Comparison of ENCODE assay signal across 2 cellular contexts in the genomic region with DNA sequence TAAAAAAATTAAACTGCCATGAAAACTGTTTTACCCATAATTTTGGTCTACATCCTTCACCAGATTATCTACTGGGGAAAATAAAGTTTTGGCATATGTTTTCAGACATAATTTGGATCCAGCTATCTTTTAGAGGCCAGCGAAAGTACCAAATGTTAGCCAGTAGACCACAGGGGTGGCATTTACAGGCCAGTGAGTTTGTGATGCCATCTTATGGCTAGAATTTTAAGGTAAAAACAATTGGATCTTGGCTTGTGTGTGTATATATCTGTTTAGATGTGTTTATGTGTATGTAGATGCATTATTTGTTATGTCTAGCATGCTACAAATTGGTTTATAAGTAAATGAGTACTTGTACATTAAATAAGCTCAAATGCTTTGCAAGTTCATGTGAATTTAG.
TF ChIP-seq lines count a peak whose summit lies in the region.

No MANE protein-coding gene starts in this region.

TF ChIP-seq in liver, 16 proteins besides CTCF, POLR2A, EP300 and RAD21 (continued from another document):
- TF ChIP-seq, protein P1, sequence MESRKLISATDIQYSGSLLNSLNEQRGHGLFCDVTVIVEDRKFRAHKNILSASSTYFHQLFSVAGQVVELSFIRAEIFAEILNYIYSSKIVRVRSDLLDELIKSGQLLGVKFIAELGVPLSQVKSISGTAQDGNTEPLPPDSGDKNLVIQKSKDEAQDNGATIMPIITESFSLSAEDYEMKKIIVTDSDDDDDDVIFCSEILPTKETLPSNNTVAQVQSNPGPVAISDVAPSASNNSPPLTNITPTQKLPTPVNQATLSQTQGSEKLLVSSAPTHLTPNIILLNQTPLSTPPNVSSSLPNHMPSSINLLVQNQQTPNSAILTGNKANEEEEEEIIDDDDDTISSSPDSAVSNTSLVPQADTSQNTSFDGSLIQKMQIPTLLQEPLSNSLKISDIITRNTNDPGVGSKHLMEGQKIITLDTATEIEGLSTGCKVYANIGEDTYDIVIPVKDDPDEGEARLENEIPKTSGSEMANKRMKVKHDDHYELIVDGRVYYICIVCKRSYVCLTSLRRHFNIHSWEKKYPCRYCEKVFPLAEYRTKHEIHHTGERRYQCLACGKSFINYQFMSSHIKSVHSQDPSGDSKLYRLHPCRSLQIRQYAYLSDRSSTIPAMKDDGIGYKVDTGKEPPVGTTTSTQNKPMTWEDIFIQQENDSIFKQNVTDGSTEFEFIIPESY (IDR thresholded peaks at IDR 0.05), result no peak
- TF ChIP-seq EGR1 (IDR thresholded peaks at IDR 0.05; ENCODE audit: low read depth in 2 of 2) (no peak), HNF4A (conservative IDR thresholded peaks at IDR 0.05) (no peak)

TF ChIP-seq in HepG2, 621 proteins besides CTCF, POLR2A, EP300 and RAD21 (continued from another document):
- TF ChIP-seq, protein P2, sequence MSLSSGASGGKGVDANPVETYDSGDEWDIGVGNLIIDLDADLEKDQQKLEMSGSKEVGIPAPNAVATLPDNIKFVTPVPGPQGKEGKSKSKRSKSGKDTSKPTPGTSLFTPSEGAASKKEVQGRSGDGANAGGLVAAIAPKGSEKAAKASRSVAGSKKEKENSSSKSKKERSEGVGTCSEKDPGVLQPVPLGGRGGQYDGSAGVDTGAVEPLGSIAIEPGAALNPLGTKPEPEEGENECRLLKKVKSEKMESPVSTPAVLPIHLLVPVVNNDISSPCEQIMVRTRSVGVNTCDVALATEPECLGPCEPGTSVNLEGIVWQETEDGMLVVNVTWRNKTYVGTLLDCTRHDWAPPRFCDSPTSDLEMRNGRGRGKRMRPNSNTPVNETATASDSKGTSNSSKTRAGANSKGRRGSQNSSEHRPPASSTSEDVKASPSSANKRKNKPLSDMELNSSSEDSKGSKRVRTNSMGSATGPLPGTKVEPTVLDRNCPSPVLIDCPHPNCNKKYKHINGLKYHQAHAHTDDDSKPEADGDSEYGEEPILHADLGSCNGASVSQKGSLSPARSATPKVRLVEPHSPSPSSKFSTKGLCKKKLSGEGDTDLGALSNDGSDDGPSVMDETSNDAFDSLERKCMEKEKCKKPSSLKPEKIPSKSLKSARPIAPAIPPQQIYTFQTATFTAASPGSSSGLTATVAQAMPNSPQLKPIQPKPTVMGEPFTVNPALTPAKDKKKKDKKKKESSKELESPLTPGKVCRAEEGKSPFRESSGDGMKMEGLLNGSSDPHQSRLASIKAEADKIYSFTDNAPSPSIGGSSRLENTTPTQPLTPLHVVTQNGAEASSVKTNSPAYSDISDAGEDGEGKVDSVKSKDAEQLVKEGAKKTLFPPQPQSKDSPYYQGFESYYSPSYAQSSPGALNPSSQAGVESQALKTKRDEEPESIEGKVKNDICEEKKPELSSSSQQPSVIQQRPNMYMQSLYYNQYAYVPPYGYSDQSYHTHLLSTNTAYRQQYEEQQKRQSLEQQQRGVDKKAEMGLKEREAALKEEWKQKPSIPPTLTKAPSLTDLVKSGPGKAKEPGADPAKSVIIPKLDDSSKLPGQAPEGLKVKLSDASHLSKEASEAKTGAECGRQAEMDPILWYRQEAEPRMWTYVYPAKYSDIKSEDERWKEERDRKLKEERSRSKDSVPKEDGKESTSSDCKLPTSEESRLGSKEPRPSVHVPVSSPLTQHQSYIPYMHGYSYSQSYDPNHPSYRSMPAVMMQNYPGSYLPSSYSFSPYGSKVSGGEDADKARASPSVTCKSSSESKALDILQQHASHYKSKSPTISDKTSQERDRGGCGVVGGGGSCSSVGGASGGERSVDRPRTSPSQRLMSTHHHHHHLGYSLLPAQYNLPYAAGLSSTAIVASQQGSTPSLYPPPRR (CRISPR knock-in tag; IDR thresholded peaks at IDR 0.05; ENCODE audit: borderline replicate concordance), result no peak
- no peak for TF ChIP-seq ZNF20 (CRISPR knock-in tag; IDR thresholded peaks at IDR 0.05)
- no peak for TF ChIP-seq PRDM15 (CRISPR knock-in tag; IDR thresholded peaks at IDR 0.05)
- TF ChIP-seq CEBPB (IDR thresholded peaks at IDR 0.05; ENCODE audit: borderline replicate concordance, low read depth, low read length), result no peak
- TF ChIP-seq KDM5B (CRISPR knock-in tag; IDR thresholded peaks at IDR 0.05; ENCODE audit: borderline replicate concordance), result no peak
- TF ChIP-seq DNMT1 (CRISPR knock-in tag; IDR thresholded peaks at IDR 0.05), result no peak
- no peak for TF ChIP-seq ZNF337 (CRISPR knock-in tag; IDR thresholded peaks at IDR 0.05; ENCODE audit: borderline replicate concordance, low read depth)
- no peak for TF ChIP-seq GPN1 (CRISPR knock-in tag; IDR thresholded peaks at IDR 0.05; ENCODE audit: borderline replicate concordance)
- TF ChIP-seq MED13 (CRISPR knock-in tag; IDR thresholded peaks at IDR 0.05), result no peak
- no peak for TF ChIP-seq GZF1 (CRISPR knock-in tag; IDR thresholded peaks at IDR 0.05)
- TF ChIP-seq ZNF788 (CRISPR knock-in tag; IDR thresholded peaks at IDR 0.05; ENCODE audit: borderline replicate concordance), result no peak
- TF ChIP-seq ZFP37 (CRISPR knock-in tag; IDR thresholded peaks at IDR 0.05; ENCODE audit: borderline replicate concordance), result no peak
